In the genomic region with DNA sequence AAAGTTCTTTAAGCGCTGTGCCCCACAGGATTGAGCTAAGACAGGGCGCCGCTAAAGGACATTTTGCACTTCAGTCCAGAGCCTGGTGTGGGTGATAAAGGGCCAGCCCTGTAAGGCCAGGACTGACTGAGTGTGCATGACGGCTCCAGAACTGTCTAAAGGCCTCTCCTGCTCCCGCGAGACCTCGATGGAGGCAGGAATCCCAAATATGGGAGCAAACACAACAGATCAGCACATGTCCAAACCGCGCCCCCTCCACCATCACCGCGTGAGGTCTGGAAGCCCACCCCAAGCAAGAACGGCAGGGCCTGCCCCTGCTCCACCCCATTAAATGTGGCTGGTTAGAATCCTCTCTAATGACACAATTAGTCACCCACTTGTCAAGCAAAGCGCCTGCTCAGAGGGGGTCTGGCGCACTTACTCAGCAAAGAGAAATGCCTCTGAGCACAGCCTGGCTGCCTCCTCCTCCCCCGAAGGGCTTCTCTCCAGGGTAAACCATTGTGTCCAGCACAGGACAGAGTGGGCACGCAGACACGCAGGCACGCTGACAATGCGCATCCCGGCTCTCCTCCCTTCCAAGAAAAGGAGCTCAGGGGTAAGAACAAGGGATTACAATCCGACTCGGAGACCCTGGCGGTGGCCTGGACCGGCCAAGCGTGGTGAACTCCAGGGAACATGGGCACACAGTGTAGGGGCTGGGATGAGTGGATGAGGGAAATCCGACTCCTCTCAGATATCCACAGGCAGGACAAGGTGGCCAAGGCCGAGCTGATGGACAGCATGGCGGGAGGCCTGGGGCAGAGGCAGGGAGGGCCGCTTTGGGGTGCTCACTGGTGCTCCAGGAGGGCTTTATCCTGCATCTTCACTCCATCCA, we compare ENCODE assay signal across 8 cellular contexts. TPM values are rescaled to one million over a fixed set of nuclear protein-coding genes. Genes with fewer than 3 reads are reported as not detected.
DNase-seq lines count a peak whose midpoint lies in the region; ATAC-seq and TF ChIP-seq lines count a peak whose summit lies in the region.

No MANE protein-coding gene starts in this region.

- H4K20me1 ChIP-seq in PC-3 (ENCODE audit: low read length) = no peaks in the 10 kb centered on the region

- H3K4me1 ChIP-seq in ES-I3 (ENCODE audit: insufficient read depth, low read length) (peaks cover 26% of the 10 kb centered on the region), PC-3 (ENCODE audit: insufficient read depth, low read length) (peaks cover 25% of the 10 kb centered on the region), ectodermal cell (ENCODE audit: control insufficient read depth, insufficient read depth, low read length) (peaks cover 26% of the 10 kb centered on the region), tibial artery (peaks cover 12 to 53% (median 34%) of the 10 kb centered on the region in 4 donors)

- TF ChIP-seq CTCF in PC-3 (conservative IDR thresholded peaks at IDR 0.05; ENCODE audit: low read depth, low read length) = no peak
- no peak for TF ChIP-seq CTCF in tibial artery (IDR thresholded peaks at IDR 0.05)

- H3K9me3 ChIP-seq in ES-I3 (ENCODE audit: control insufficient read depth, insufficient read depth, low read length) (no peaks in the 10 kb centered on the region), PC-3 (ENCODE audit: low read length) (no peaks in the 10 kb centered on the region), ectodermal cell (ENCODE audit: control insufficient read depth, low read length) (no peaks in the 10 kb centered on the region), tibial artery (no peaks in the 10 kb centered on the region)

- ATAC-seq in PC-3 = peak; percentile 74
- no peak for ATAC-seq in GM21528 (IDR thresholded peaks at IDR 0.05; ENCODE audit: low FRiP score, unreplicated experiment)

- peak overlapping the region; percentile 73 for H3K4me3 ChIP-seq in PC-3 (ENCODE audit: low read length)
- H3K4me3 ChIP-seq in ectodermal cell (ENCODE audit: insufficient read depth, low read depth, low read length) = peak overlapping the region; percentile 50
- H3K4me3 ChIP-seq in tibial artery = peak overlapping the region; percentile 95 to 97

- peak overlapping the region; percentile 64 for H3K27ac ChIP-seq in PC-3 (ENCODE audit: low read length)
- peak overlapping the region; percentile 48 for H3K27ac ChIP-seq in ectodermal cell (ENCODE audit: insufficient read depth, low read depth, low read length, poor library complexity, severe bottlenecking)
- peak overlapping the region; percentile 96 to 98 for H3K27ac ChIP-seq in tibial artery

- TSS peak; percentile 95 for BruUV-seq in PC-3 (replicated peaks; lab: Mats Ljungman, UMichigan)

- H3K36me3 ChIP-seq in ES-I3 (ENCODE audit: insufficient read depth, low read length) (no peaks in the 10 kb centered on the region), PC-3 (ENCODE audit: low read depth, low read length) (peaks cover 8% of the 10 kb centered on the region; the same call in 1 of the 2 replicates), ectodermal cell (ENCODE audit: control insufficient read depth, insufficient read depth, low read length) (no peaks in the 10 kb centered on the region), tibial artery (peaks cover 0 to 17% (median 17%) of the 10 kb centered on the region in 3 donors)

- H3F3A ChIP-seq in PC-3 (ENCODE audit: low read length, unreplicated experiment) = no peaks in the 10 kb centered on the region

- peak overlapping the region; percentile 89 for H3K4me2 ChIP-seq in PC-3 (ENCODE audit: low read length)

- 13 to 14% methylated on average over 29 of the region's 29 CpGs for WGBS in ectodermal cell, 2 experiments

- POLR2A ChIA-PET in PC-3 (lab: Charles Lee; ENCODE audit: unreplicated experiment) = interaction anchor here (0.5 to 0.6 kb wide), 3 partner anchors 19 to 209 kb away, joined by 3 to 12 read pairs (median 9); no protein-coding TSS in a partner anchor

- CTCF ChIA-PET in PC-3 (lab: Charles Lee) = no interaction called here

- H3K79me2 ChIP-seq in PC-3 (ENCODE audit: low read length) = peaks cover 36% of the 10 kb centered on the region

- H3K27me3 ChIP-seq in PC-3 (ENCODE audit: low read length) = no peaks in the 10 kb centered on the region
- peaks cover 30% of the 10 kb centered on the region for H3K27me3 ChIP-seq in ectodermal cell (ENCODE audit: control insufficient read depth, insufficient read depth, low read length, poor library complexity, severe bottlenecking)
- no peaks in the 10 kb centered on the region for H3K27me3 ChIP-seq in tibial artery

- DNase-seq in PC-3 (peak; percentile 88), lung microvascular endothelial cell (ENCODE audit: low read depth in 2 of 2) (peak; percentile 52 to 80), tibial artery (peak; percentile 96 to 98), NCI-H2171 (lab: John Stamatoyannopoulos, UW) (no peak)
- DNase-seq in activated effector memory CD4-positive, alpha-beta T cell treated with anti-CD3 and anti-CD28 coated beads, Interleukin-2, amount 50 U/mL, for 16 hours = no peak

- H2AFZ ChIP-seq in PC-3 (ENCODE audit: low read length) = peak overlapping the region; percentile 66

- H3K9me2 ChIP-seq in PC-3 (replicated peaks; ENCODE audit: low read length) = no peaks in the 10 kb centered on the region

- intact Hi-C loops in PC-3 (cut with micrococcal nuclease) (no loop called here), tibial artery (cut with DNase I; ENCODE audit: low total_unique reads) (no loop called here)

- H3K9ac ChIP-seq in ES-I3 (ENCODE audit: low read depth, low read length) (peak overlapping the region; percentile 65), PC-3 (ENCODE audit: low read length) (peak overlapping the region; percentile 64)

RNA-seq across cellular contexts. Expression of a gene that starts 1.5 kb away (rescaled TPM):
- 98.3 and 148 TPM in 2 replicates for total RNA-seq in PC-3 (2014; rRNA removed)
- 26.4 TPM for polyA plus RNA-seq in ectodermal cell (2013, experiment 1 of 4)
- polyA plus RNA-seq in ectodermal cell (2013, experiment 2 of 4) = 34.2 TPM
- polyA plus RNA-seq in ectodermal cell (2013, experiment 3 of 4) = 33.5 TPM
- polyA plus RNA-seq in ectodermal cell (2013, experiment 4 of 4) = 34.8 TPM
- 112 and 221 TPM in 2 replicates for total RNA-seq in lung microvascular endothelial cell

RNA-seq across cellular contexts. Expression of a gene that starts 17.1 kb away (rescaled TPM):
- total RNA-seq in PC-3 (2014; rRNA removed) (39.0 and 49.8 TPM in 2 replicates), lung microvascular endothelial cell (10.5 and 15.1 TPM in 2 replicates)
- polyA plus RNA-seq in ectodermal cell (2013, experiment 1 of 4) = 15.1 TPM
- polyA plus RNA-seq in ectodermal cell (2013, experiment 2 of 4) = 13.1 TPM
- 14.4 TPM for polyA plus RNA-seq in ectodermal cell (2013, experiment 3 of 4)
- 15.0 TPM for polyA plus RNA-seq in ectodermal cell (2013, experiment 4 of 4)

RNA-seq across cellular contexts. Expression of a gene that starts 17.3 kb away (rescaled TPM):
- total RNA-seq in PC-3 (2014; rRNA removed) (48.1 and 58.7 TPM in 2 replicates), lung microvascular endothelial cell (20.0 and 22.8 TPM in 2 replicates)
- 32.4 TPM for polyA plus RNA-seq in ectodermal cell (2013, experiment 1 of 4)
- polyA plus RNA-seq in ectodermal cell (2013, experiment 2 of 4) = 32.8 TPM
- 33.7 TPM for polyA plus RNA-seq in ectodermal cell (2013, experiment 3 of 4)
- 34.9 TPM for polyA plus RNA-seq in ectodermal cell (2013, experiment 4 of 4)

RNA-seq across cellular contexts. Expression of a gene that starts 27.8 kb away (rescaled TPM):
- total RNA-seq in PC-3 (2014; rRNA removed) (562 and 859 TPM in 2 replicates), lung microvascular endothelial cell (142 and 143 TPM in 2 replicates)
- 361 TPM for polyA plus RNA-seq in ectodermal cell (2013, experiment 1 of 4)
- 448 TPM for polyA plus RNA-seq in ectodermal cell (2013, experiment 2 of 4)
- 283 TPM for polyA plus RNA-seq in ectodermal cell (2013, experiment 3 of 4)
- 313 TPM for polyA plus RNA-seq in ectodermal cell (2013, experiment 4 of 4)

RNA-seq across cellular contexts. Expression of a gene that starts 28.6 kb away (rescaled TPM):
- total RNA-seq in PC-3 (2014; rRNA removed) (16.6 and 17.3 TPM in 2 replicates), lung microvascular endothelial cell (21.1 and 31.9 TPM in 2 replicates)
- polyA plus RNA-seq in ectodermal cell (2013, experiment 1 of 4) = 25.4 TPM
- 28.6 TPM for polyA plus RNA-seq in ectodermal cell (2013, experiment 2 of 4)
- polyA plus RNA-seq in ectodermal cell (2013, experiment 3 of 4) = 21.2 TPM
- 21.6 TPM for polyA plus RNA-seq in ectodermal cell (2013, experiment 4 of 4)

Comparison
In these comparisons a context has a peak if more than half of its experiments do, and no peak if none do; other contexts are left out.
1. DNase-seq: peak in PC-3 (single experiment), lung microvascular endothelial cell (2 of 2) and tibial artery (2 of 2); none in activated effector memory CD4-positive, alpha-beta T cell treated with anti-CD3 and anti-CD28 coated beads, Interleukin-2, amount 50 U/mL, for 16 hours (single experiment) and NCI-H2171 (single experiment).
2. Peak in every context shown above with its lines, with median percentiles within 50 percentile points of each other: H3K27ac ChIP-seq and H3K4me3 ChIP-seq.